ENCODE assay signal across 24 cellular contexts in the genomic region with DNA sequence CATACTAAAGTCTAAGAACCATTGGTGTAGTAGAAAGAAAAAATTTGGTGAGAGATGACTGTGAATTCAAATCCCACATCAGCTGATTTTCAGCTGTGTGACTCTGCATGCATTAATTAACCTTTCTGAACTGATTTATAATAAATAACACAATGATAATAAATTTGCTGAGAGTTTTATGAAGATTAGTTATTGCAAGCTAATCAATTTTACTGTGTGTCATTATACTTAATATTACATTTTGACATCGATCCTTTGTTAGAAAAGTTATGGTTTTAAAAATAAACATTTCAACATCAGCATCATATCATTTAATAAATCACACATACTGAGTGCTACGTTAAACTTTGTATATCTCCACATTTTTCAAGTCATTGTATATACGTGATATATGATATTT.
A peak's percentile ranks its signal among the peaks of the same experiment; 100 is the strongest.
DNase-seq lines count a peak whose midpoint lies in the region; ATAC-seq, FAIRE-seq and TF ChIP-seq lines count a peak whose summit lies in the region.
"Had no signal": no experiment of that assay in that cellular context is flagged by ENCODE, and none has a peak within 500 bp of the region (broad histone marks: within the 10 kb centered on the region; RNA-seq: fewer than 3 reads in every experiment).

No MANE protein-coding gene starts in this region.

- FAIRE-seq in HepG2 (lab: Jason Lieb, UNC) (no peak), K562 (lab: Jason Lieb, UNC) (no peak)
- FAIRE-seq: A204.1, GM12891, GM18507 had no signal

- H3K27ac ChIP-seq in HepG2 (ENCODE audit: extremely low read length, insufficient read depth, low read length) (no peak overlapping the region), right lobe of liver (no peak overlapping the region), HUES6 (ENCODE audit: low read depth, low read length) (0 out of 2 replicates have a peak overlapping the region, but pooled peaks have one; percentile 46), K562 (ENCODE audit: extremely low read depth, low read depth, low read length) (no peak overlapping the region)
- H3K27ac ChIP-seq: 22Rv1; BLaER1 treated with 17β-estradiol and CSF1 and Interleukin-3, amounts not matched to agents 10 nM and 100 nM had no signal

- no peak for TF ChIP-seq POLR2A in HepG2 (IDR thresholded peaks at IDR 0.05; ENCODE audit: insufficient read depth in 1 of 2, low read depth in 2 of 2, low read length in 2 of 2)
- no peak for TF ChIP-seq POLR2A in right lobe of liver (IDR thresholded peaks at IDR 0.05)
- TF ChIP-seq POLR2A in K562 (conservative IDR thresholded peaks at IDR 0.05): no peak

- no peaks in the 10 kb centered on the region for H3K9me3 ChIP-seq in HepG2 (ENCODE audit: low read length)
- H3K9me3 ChIP-seq in right lobe of liver: no peaks in the 10 kb centered on the region
- no peaks in the 10 kb centered on the region for H3K9me3 ChIP-seq in HUES6 (ENCODE audit: control insufficient read depth, insufficient read depth, low read depth, low read length)
- H3K9me3 ChIP-seq in K562 (replicated peaks; ENCODE audit: control insufficient read depth, insufficient read depth, low read depth, low read length): no peaks in the 10 kb centered on the region
- H3K9me3 ChIP-seq: BE2C; BLaER1 treated with 17β-estradiol and CSF1 and Interleukin-3, amounts not matched to agents 10 nM and 100 nM had no signal

- CTCF ChIA-PET in HepG2 (lab: Yijun Ruan, JAX; ENCODE audit: low intra/inter-chr PET ratio, low total read pairs): no interaction called here
- CTCF ChIA-PET in K562 (lab: Yijun Ruan, JAX; ENCODE audit: low intra/inter-chr PET ratio): no interaction called here

- H3K27me3 ChIP-seq in HepG2 (ENCODE audit: control insufficient read depth in 1 of 2, insufficient read depth in 2 of 2, low read length in 2 of 2) (no peaks in the 10 kb centered on the region), right lobe of liver (no peaks in the 10 kb centered on the region), HUES6 (ENCODE audit: control insufficient read depth, insufficient read depth, low read length) (no peaks in the 10 kb centered on the region), K562 (ENCODE audit: control insufficient read depth in 2 of 2, insufficient read depth in 2 of 2, low read length in 2 of 2) (no peaks in the 10 kb centered on the region)
- H3K27me3 ChIP-seq: BE2C; BLaER1 treated with 17β-estradiol and CSF1 and Interleukin-3, amounts not matched to agents 10 nM and 100 nM had no signal

- TF ChIP-seq EP300 in HepG2 (IDR thresholded peaks at IDR 0.05; ENCODE audit: low read depth in 2 of 2, low read length in 2 of 2): no peak
- no peak for TF ChIP-seq EP300 in HepG2 (CRISPR knock-in tag; IDR thresholded peaks at IDR 0.05; ENCODE audit: borderline replicate concordance)
- no peak for TF ChIP-seq EP300 in K562 (IDR thresholded peaks at IDR 0.05; ENCODE audit: low read length)

- no peaks in the 10 kb centered on the region for H3K4me1 ChIP-seq in HepG2 (ENCODE audit: insufficient read depth, low read length)
- no peaks in the 10 kb centered on the region for H3K4me1 ChIP-seq in right lobe of liver
- peaks cover 9% of the 10 kb centered on the region for H3K4me1 ChIP-seq in HUES6 (ENCODE audit: control insufficient read depth, insufficient read depth, low read length)
- H3K4me1 ChIP-seq in K562 (replicated peaks in 1 of 2; ENCODE audit: control insufficient read depth in 2 of 2, insufficient read depth in 2 of 2, low read length in 2 of 2): no peaks in the 10 kb centered on the region

- TF ChIP-seq CTCF in HepG2 (CRISPR knock-in tag; IDR thresholded peaks at IDR 0.05) (no peak), right lobe of liver (IDR thresholded peaks at IDR 0.05) (no peak), K562 (IDR thresholded peaks at IDR 0.05 in 2 of 3, conservative IDR thresholded peaks at IDR 0.05 in 1 of 3; ENCODE audit: insufficient read depth in 2 of 3, low read depth in 1 of 3, low read length in 3 of 3) (no peak), foreskin fibroblast (IDR thresholded peaks at IDR 0.05; ENCODE audit: low read depth, low read length) (no peak)

- intact Hi-C loops in HepG2 (cut with micrococcal nuclease; ENCODE audit: unreplicated experiment): no loop called here
- intact Hi-C loops in right lobe of liver (cut with DNase I): no loop called here
- intact Hi-C loops in K562 (cut with micrococcal nuclease): no loop called here

- in situ Hi-C loops in HepG2 (cut with HindIII; ENCODE audit: extremely low pct_ligation_motif_present, low pct_unique_long_range_greater_than_20kb) (no loop called here), K562 (cut with MboI) (no loop called here)

- no peaks in the 10 kb centered on the region for H4K20me1 ChIP-seq in HepG2 (ENCODE audit: insufficient read depth, low read length)
- H4K20me1 ChIP-seq in K562 (replicated peaks; ENCODE audit: control insufficient read depth, insufficient read depth, low read length): no peaks in the 10 kb centered on the region
- H4K20me1 ChIP-seq: BLaER1 treated with 17β-estradiol and CSF1 and Interleukin-3, amounts not matched to agents 10 nM and 100 nM had no signal

- no peak overlapping the region for H3K4me3 ChIP-seq in HepG2 (replicated peaks in 1 of 3; ENCODE audit: insufficient read depth in 1 of 3, low read depth in 2 of 3, low read length in 3 of 3)
- no peak overlapping the region for H3K4me3 ChIP-seq in right lobe of liver
- no peak overlapping the region for H3K4me3 ChIP-seq in HUES6 (ENCODE audit: low read depth, low read length)
- H3K4me3 ChIP-seq in K562: no peak overlapping the region
- no peak overlapping the region for H3K4me3 ChIP-seq in foreskin fibroblast (ENCODE audit: low read depth in 1 of 2, low read length in 2 of 2)
- H3K4me3 ChIP-seq: BLaER1 treated with 17β-estradiol and CSF1 and Interleukin-3, amounts not matched to agents 10 nM and 100 nM had no signal

- POLR2A ChIA-PET in HepG2 (lab: Yijun Ruan, JAX): no interaction called here
- POLR2A ChIA-PET in K562 (lab: Yijun Ruan, JAX): no interaction called here

- H3K4me2 ChIP-seq in HepG2 (ENCODE audit: low read depth, low read length) (no peak overlapping the region), K562 (ENCODE audit: insufficient read depth, low read length) (no peak overlapping the region)
- H3K4me2 ChIP-seq: BLaER1 treated with 17β-estradiol and CSF1 and Interleukin-3, amounts not matched to agents 10 nM and 100 nM had no signal

- H2AFZ ChIP-seq in HepG2 (ENCODE audit: low read length) (no peak overlapping the region), K562 (ENCODE audit: low read depth, low read length) (no peak overlapping the region)

- no peaks in the 10 kb centered on the region for H3K9me1 ChIP-seq in K562 (ENCODE audit: control insufficient read depth, insufficient read depth, low read length)

- H3K9ac ChIP-seq in HepG2 (ENCODE audit: insufficient read depth, low read depth, low read length): no peak overlapping the region
- H3K9ac ChIP-seq in HUES6 (ENCODE audit: low read length): no peak overlapping the region
- no peak overlapping the region for H3K9ac ChIP-seq in K562 (ENCODE audit: insufficient read depth in 1 of 2, low read depth in 2 of 2, low read length in 2 of 2)
- H3K9ac ChIP-seq: BLaER1 treated with 17β-estradiol and CSF1 and Interleukin-3, amounts not matched to agents 10 nM and 100 nM had no signal

- H3K79me2 ChIP-seq in HepG2 (ENCODE audit: insufficient read depth, low read length) (no peaks in the 10 kb centered on the region), K562 (ENCODE audit: control insufficient read depth, insufficient read depth, low read length) (no peaks in the 10 kb centered on the region)

- WGBS in HepG2 (ENCODE audit: low lambda C conversion rate): 2% methylated on average over 3 of the region's 3 CpGs
- whole genome bisulfite sequencing in right lobe of liver (ENCODE audit: insufficient coverage, low coverage, low lambda C conversion rate, missing lambda C conversion rate): 51% methylated on average over 3 of the region's 3 CpGs
- WGBS in K562 (ENCODE audit: insufficient coverage, low coverage, missing lambda C conversion rate): 0% methylated on average over 3 of the region's 3 CpGs

- H3K36me3 ChIP-seq in HepG2 (replicated peaks in 1 of 2; ENCODE audit: control insufficient read depth in 1 of 2, insufficient read depth in 2 of 2, low read length in 2 of 2) (no peaks in the 10 kb centered on the region), right lobe of liver (no peaks in the 10 kb centered on the region), HUES6 (ENCODE audit: control insufficient read depth, insufficient read depth, low read length) (no peaks in the 10 kb centered on the region), K562 (ENCODE audit: control insufficient read depth, insufficient read depth, low read length) (no peaks in the 10 kb centered on the region)
- H3K36me3 ChIP-seq: BE2C; BLaER1 treated with 17β-estradiol and CSF1 and Interleukin-3, amounts not matched to agents 10 nM and 100 nM had no signal

- ATAC-seq in HepG2 (no peak), right lobe of liver (no peak), K562 (no peak), HG02759 (IDR thresholded peaks at IDR 0.05; ENCODE audit: unreplicated experiment) (no peak)

- BruUV-seq in HepG2 (replicated peaks; lab: Mats Ljungman, UMichigan) (no TSS peak), K562 (replicated peaks; lab: Mats Ljungman, UMichigan) (no TSS peak)

- no peak for DNase-seq in HepG2 (ENCODE audit: low spot score)
- DNase-seq in right lobe of liver: no peak
- no peak for DNase-seq in K562 (ENCODE audit: extremely low read depth in 1 of 4, low spot score in 3 of 4)
- no peak for DNase-seq in foreskin fibroblast
- no peak for DNase-seq in NCI-H526 (lab: John Stamatoyannopoulos, UW)
- DNase-seq in stimulated activated CD4-positive, alpha-beta T cell treated with anti-CD3 and anti-CD28 coated beads, Interleukin-2, amount 100 ng/mL, for 48 hours: no peak
- DNase-seq: ACHN; AML-193; BE2C; CD4-positive, alpha-beta T cell; CD8-positive, alpha-beta memory T cell; DMS53; DMS79 treated with DMSO at 0.1 percent for 48 hours; GF-D8; GOT3; H7; HFFc6 had no signal

- TF ChIP-seq RAD21 in HepG2 (CRISPR knock-in tag; IDR thresholded peaks at IDR 0.05): no peak
- no peak for TF ChIP-seq RAD21 in K562 (CRISPR knock-in tag; conservative IDR thresholded peaks at IDR 0.05 in 1 of 2, IDR thresholded peaks at IDR 0.05 in 1 of 2)

TF ChIP-seq in HepG2, 621 proteins besides CTCF, POLR2A, EP300 and RAD21 (continues in another document):
- no peak for TF ChIP-seq ZNF264 (CRISPR knock-in tag; IDR thresholded peaks at IDR 0.05)
- TF ChIP-seq ZNF263 (CRISPR knock-in tag; IDR thresholded peaks at IDR 0.05): no peak

TF ChIP-seq in K562, 482 proteins besides CTCF, POLR2A, EP300 and RAD21 (continues in another document):
- no peak for TF ChIP-seq ATF1 (CRISPR knock-in tag; IDR thresholded peaks at IDR 0.05)
- TF ChIP-seq ATF1 (tag; IDR thresholded peaks at IDR 0.05): no peak
- peak; percentile 72 for TF ChIP-seq ZNF316 (IDR thresholded peaks at IDR 0.05)

Comparison
In these comparisons a context has a peak if more than half of its experiments do, and no peak if none do; other contexts are left out.
1. Of the 241 proteins assayed by ChIP-seq in both HepG2 and K562: peak only in HepG2: MAFF; only in K562: none; in both: MAFK; in neither: 239.